ENCODE assay signal across 14 cellular contexts in genomic region chr10:23063387-23064287, GRCh38. TPM values are rescaled to one million over a fixed set of nuclear protein-coding genes. Genes with fewer than 3 reads are reported as not detected.
DNase-seq lines count a peak whose midpoint lies in the region; ATAC-seq and TF ChIP-seq lines count a peak whose summit lies in the region.
"Had no signal": no experiment of that assay in that cellular context is flagged by ENCODE, and none has a peak within 500 bp of the region (broad histone marks: within the 10 kb centered on the region; RNA-seq: fewer than 3 reads in every experiment).

No MANE protein-coding gene starts in this region.

- H3K4me3 Mint-ChIP-seq in neural progenitor cell = no peak overlapping the region
- H3K4me3 Mint-ChIP-seq in activated CD8-positive, alpha-beta memory T cell treated with anti-CD3 and anti-CD28 coated beads, Interleukin-2, amount 10 ng/mL, durations not matched to agents 7 days and 5 days = no peak overlapping the region

- H3K9me3 Mint-ChIP-seq in neural progenitor cell = peaks cover 15% of the 10 kb centered on the region
- no peaks in the 10 kb centered on the region for H3K9me3 Mint-ChIP-seq in activated CD8-positive, alpha-beta memory T cell treated with anti-CD3 and anti-CD28 coated beads, Interleukin-2, amount 10 ng/mL, durations not matched to agents 7 days and 5 days (ENCODE audit: low read depth)

- no peaks in the 10 kb centered on the region for H3K36me3 ChIP-seq in fibroblast of lung (ENCODE audit: control insufficient read depth, insufficient read depth, low read length)
- H3K36me3 ChIP-seq in neural progenitor cell = no peaks in the 10 kb centered on the region
- H3K36me3 ChIP-seq in H7 (replicated peaks; ENCODE audit: control insufficient read depth, insufficient read depth, low read length) = no peaks in the 10 kb centered on the region
- H3K36me3 ChIP-seq: left ventricle myocardium inferior had no signal

- CTCF ChIA-PET in activated CD8-positive, alpha-beta memory T cell treated with anti-CD3 and anti-CD28 coated beads, Interleukin-2, amount 10 ng/mL, durations not matched to agents 7 days and 5 days (lab: Charles Lee) = no interaction called here

- H3K79me2 ChIP-seq in fibroblast of lung (ENCODE audit: control insufficient read depth, insufficient read depth, low read length) = no peaks in the 10 kb centered on the region
- H3K79me2 ChIP-seq in neural progenitor cell (ENCODE audit: low read depth) = no peaks in the 10 kb centered on the region

- no peak overlapping the region for H3K27ac Mint-ChIP-seq in neural progenitor cell
- no peak overlapping the region for H3K27ac Mint-ChIP-seq in activated CD8-positive, alpha-beta memory T cell treated with anti-CD3 and anti-CD28 coated beads, Interleukin-2, amount 10 ng/mL, durations not matched to agents 7 days and 5 days

- ATAC-seq in GM18907 (IDR thresholded peaks at IDR 0.05; ENCODE audit: unreplicated experiment) = no peak
- ATAC-seq in activated CD8-positive, alpha-beta memory T cell treated with anti-CD3 and anti-CD28 coated beads, Interleukin-2, amount 10 ng/mL, durations not matched to agents 7 days and 5 days = no peak

- peaks cover 14% of the 10 kb centered on the region for H3K4me1 Mint-ChIP-seq in neural progenitor cell
- H3K4me1 Mint-ChIP-seq in activated CD8-positive, alpha-beta memory T cell treated with anti-CD3 and anti-CD28 coated beads, Interleukin-2, amount 10 ng/mL, durations not matched to agents 7 days and 5 days = no peaks in the 10 kb centered on the region

- H4K20me1 ChIP-seq in fibroblast of lung (ENCODE audit: control insufficient read depth, extremely low read depth, insufficient read depth, low read length) (no peaks in the 10 kb centered on the region), neural progenitor cell (ENCODE audit: low read depth) (no peaks in the 10 kb centered on the region)

- peaks cover 14% of the 10 kb centered on the region for H3K27me3 Mint-ChIP-seq in neural progenitor cell (ENCODE audit: insufficient read depth, low read depth)
- H3K27me3 Mint-ChIP-seq in activated CD8-positive, alpha-beta memory T cell treated with anti-CD3 and anti-CD28 coated beads, Interleukin-2, amount 10 ng/mL, durations not matched to agents 7 days and 5 days = peaks cover 15% of the 10 kb centered on the region

- H3K4me3 ChIP-seq in fibroblast of lung (replicated peaks in 1 of 4; ENCODE audit: control extremely low read depth in 1 of 4, insufficient read depth in 1 of 4, low read depth in 3 of 4, low read length in 4 of 4) = peak overlapping the region in 3 of 4 experiments; percentile 16 to 42 (median 39)
- H3K4me3 ChIP-seq in neural progenitor cell = no peak overlapping the region
- no peak overlapping the region for H3K4me3 ChIP-seq in H7 (ENCODE audit: insufficient read depth, low read depth, low read length)
- H3K4me3 ChIP-seq: left ventricle myocardium inferior had no signal

- DNase-seq in A172 (ENCODE audit: low spot score) = peak; percentile 47
- DNase-seq in M059J (ENCODE audit: low read depth) = peak; percentile 22
- DNase-seq in fibroblast of lung (ENCODE audit: low read depth in 2 of 2) = peak; percentile 52 to 63
- peak; percentile 40 for DNase-seq in neural progenitor cell (ENCODE audit: low spot score)
- no peak for DNase-seq in activated CD8-positive, alpha-beta memory T cell treated with anti-CD3 and anti-CD28 coated beads, Interleukin-2, amount 10 ng/mL, durations not matched to agents 7 days and 5 days
- DNase-seq in NCI-H1694 treated with DMSO at 0.1 percent for 48 hours (lab: John Stamatoyannopoulos, UW) = no peak
- DNase-seq in H7 = no peak
- DNase-seq: activated gamma-delta T cell treated with Interleukin-2 at 50 U/mL for 16 hours, AML-193, DND-41, left ventricle myocardium inferior, NCI-H1048, NCI-H345 had no signal

- H3K9me3 ChIP-seq in fibroblast of lung (ENCODE audit: control insufficient read depth, insufficient read depth, low read depth, low read length) (no peaks in the 10 kb centered on the region), neural progenitor cell (ENCODE audit: low read depth) (no peaks in the 10 kb centered on the region)

- H3K4me1 ChIP-seq in fibroblast of lung (ENCODE audit: control insufficient read depth, extremely low read depth, insufficient read depth, low read length) (no peaks in the 10 kb centered on the region), neural progenitor cell (peaks cover 9% of the 10 kb centered on the region)

- peaks cover 2% of the 10 kb centered on the region for H3K36me3 Mint-ChIP-seq in neural progenitor cell
- no peaks in the 10 kb centered on the region for H3K36me3 Mint-ChIP-seq in activated CD8-positive, alpha-beta memory T cell treated with anti-CD3 and anti-CD28 coated beads, Interleukin-2, amount 10 ng/mL, durations not matched to agents 7 days and 5 days

- no peaks in the 10 kb centered on the region for H3F3A ChIP-seq in neural progenitor cell (ENCODE audit: low read depth)

- H2AFZ ChIP-seq in fibroblast of lung (ENCODE audit: low read length) = peak overlapping the region; percentile 50
- H2AFZ ChIP-seq in neural progenitor cell (replicated peaks) = peak overlapping the region; percentile 4

- H3K27me3 ChIP-seq in fibroblast of lung (ENCODE audit: control insufficient read depth, insufficient read depth, low read length) (no peaks in the 10 kb centered on the region), neural progenitor cell (no peaks in the 10 kb centered on the region), H7 (ENCODE audit: control insufficient read depth, insufficient read depth, low read length) (no peaks in the 10 kb centered on the region)

- peak overlapping the region; percentile 78 for H3K4me2 ChIP-seq in fibroblast of lung (ENCODE audit: extremely low read depth, insufficient read depth, low read length)
- H3K4me2 ChIP-seq in neural progenitor cell = peak overlapping the region; percentile 33

- H3K27ac ChIP-seq in fibroblast of lung (ENCODE audit: insufficient read depth, low read length) (no peak overlapping the region), neural progenitor cell (no peak overlapping the region)
- H3K27ac ChIP-seq: left ventricle myocardium inferior had no signal

- no peak overlapping the region for H3K9ac ChIP-seq in fibroblast of lung (ENCODE audit: insufficient read depth, low read length)
- H3K9ac ChIP-seq in neural progenitor cell = no peak overlapping the region

- TF ChIP-seq CTCF in fibroblast of lung (conservative IDR thresholded peaks at IDR 0.05 in 1 of 2, IDR thresholded peaks at IDR 0.05 in 1 of 2; ENCODE audit: low read depth in 1 of 2, low read length in 2 of 2) (no peak), neural progenitor cell (IDR thresholded peaks at IDR 0.05) (no peak)

RNA-seq across cellular contexts. Expression of gene MSRB2, which starts 31.7 kb away (rescaled TPM):
- total RNA-seq in A172 (2014; rRNA removed; shearing (Covaris generic)) = 22.8 and 29.0 TPM in 2 replicates
- total RNA-seq in M059J (2014; rRNA removed; shearing (Covaris generic)) = 11.3 and 11.7 TPM in 2 replicates
- total RNA-seq in fibroblast of lung = 16.9 and 19.0 TPM in 2 replicates
- 31.9 and 33.0 TPM in 2 replicates for polyA plus RNA-seq in fibroblast of lung
- polyA plus RNA-seq in fibroblast of lung (2012) = 32.6 and 35.9 TPM in 2 replicates
- polyA minus RNA-seq in fibroblast of lung (ENCODE audit: low replicate concordance) = 2.4 and 25.0 TPM in 2 replicates
- total RNA-seq in neural progenitor cell (ENCODE audit: low replicate concordance) = 15.2 and 17.2 TPM in 2 replicates
- total RNA-seq in activated CD8-positive, alpha-beta memory T cell treated with anti-CD3 and anti-CD28 coated beads, Interleukin-2, amount 10 ng/mL, durations not matched to agents 7 days and 5 days = 1 to 10 TPM; 6.0 to 9.7 TPM
- 17.5 and 19.2 TPM in 2 replicates for total RNA-seq in H7 (2014; rRNA removed; shearing (Covaris generic))

Comparison
In these comparisons a context has a peak if more than half of its experiments do, and no peak if none do; other contexts are left out.
1. DNase-seq: peak in A172 (single experiment), M059J (single experiment), fibroblast of lung (2 of 2) and neural progenitor cell (single experiment); none in activated CD8-positive, alpha-beta memory T cell treated with anti-CD3 and anti-CD28 coated beads, Interleukin-2, amount 10 ng/mL, durations not matched to agents 7 days and 5 days (single experiment), NCI-H1694 treated with DMSO at 0.1 percent for 48 hours (single experiment) and H7 (single experiment).
2. H3K4me3 ChIP-seq: peak in fibroblast of lung (3 of 4); none in neural progenitor cell (single experiment) and H7 (single experiment).